Comparison of ENCODE assay signal across 19 cellular contexts in the genomic region with DNA sequence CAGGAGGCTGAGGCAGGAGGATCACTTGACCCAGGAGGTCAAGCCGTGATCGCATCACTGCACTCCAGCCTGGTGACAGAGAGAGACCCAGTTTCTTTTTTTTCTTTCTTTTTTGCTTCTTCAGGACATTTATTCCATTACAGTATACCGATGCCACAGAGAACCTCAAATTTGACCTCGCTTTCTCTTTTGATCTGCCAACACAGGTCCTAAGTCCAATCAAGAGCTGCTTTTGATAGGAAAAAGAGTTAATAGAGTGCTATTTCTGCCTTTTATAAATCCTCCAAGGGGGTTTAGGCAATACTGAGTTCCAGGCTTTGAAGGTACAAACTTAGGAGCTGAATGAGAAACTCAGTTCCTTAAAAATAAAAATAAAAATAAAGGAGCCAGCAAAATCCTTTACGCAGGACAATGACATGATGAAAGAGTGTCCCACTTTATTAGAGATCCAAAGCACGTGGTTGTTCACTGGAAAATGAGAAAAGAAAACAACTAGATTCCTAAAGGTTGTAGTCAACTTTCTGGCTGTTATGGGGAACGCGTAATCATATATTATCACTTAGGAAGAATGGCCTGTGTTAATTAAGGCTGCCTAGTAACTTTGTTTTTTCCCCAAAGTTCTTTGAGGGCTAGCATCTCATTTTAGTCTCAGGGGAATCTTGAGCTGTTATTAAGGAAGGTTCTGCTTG.
"Had no signal": no experiment of that assay in that cellular context is flagged by ENCODE, and none has a peak within 500 bp of the region (broad histone marks: within the 10 kb centered on the region; RNA-seq: fewer than 3 reads in every experiment).

No MANE protein-coding gene starts in this region.

- H3K4me1 ChIP-seq: gastroesophageal sphincter, neural progenitor cell, pancreas had no signal

- H3K9ac ChIP-seq: neural progenitor cell had no signal

- ATAC-seq: activated CD4-positive, alpha-beta T cell treated with anti-CD3 and anti-CD28 coated beads for 36 hours; activated CD8-positive, alpha-beta T cell treated with anti-CD3 and anti-CD28 coated beads for 36 hours; activated naive CD4-positive, alpha-beta T cell treated with anti-CD3 and anti-CD28 coated beads, Interleukin-2, amount 50 U/mL, for 72 hours; gastroesophageal sphincter; pancreas; T-helper 17 cell had no signal

- H3K9me3 Mint-ChIP-seq: activated CD8-positive, alpha-beta T cell treated with anti-CD3 and anti-CD28 coated beads for 36 hours; activated naive CD4-positive, alpha-beta T cell treated with anti-CD3 and anti-CD28 coated beads, Interleukin-2, amount 50 U/mL, for 72 hours; central memory CD8-positive, alpha-beta T cell; dendritic cell treated with granulocyte-macrophage colony-stimulating factor and Interleukin-4, amounts not matched to agents 40 ng/mL and 50 ng/mL, for 4 days; neural progenitor cell had no signal

- H3K27me3 Mint-ChIP-seq: activated CD4-positive, alpha-beta T cell treated with anti-CD3 and anti-CD28 coated beads for 36 hours; activated CD8-positive, alpha-beta T cell treated with anti-CD3 and anti-CD28 coated beads for 36 hours; brain had no signal

- H3K4me3 ChIP-seq: gastroesophageal sphincter, heart right ventricle, neural progenitor cell, pancreas, transverse colon had no signal

- H3K4me1 Mint-ChIP-seq: activated CD4-positive, alpha-beta T cell treated with anti-CD3 and anti-CD28 coated beads for 36 hours; central memory CD8-positive, alpha-beta T cell had no signal

- H3K36me3 ChIP-seq: gastroesophageal sphincter, heart right ventricle, neural progenitor cell, pancreas, transverse colon had no signal

- H3K27me3 ChIP-seq: gastroesophageal sphincter, heart right ventricle, neural progenitor cell, pancreas, transverse colon had no signal

- FAIRE-seq: pancreas had no signal

- H3K27ac Mint-ChIP-seq: activated CD4-positive, alpha-beta T cell treated with anti-CD3 and anti-CD28 coated beads for 36 hours; activated CD8-positive, alpha-beta T cell treated with anti-CD3 and anti-CD28 coated beads for 36 hours; activated naive CD4-positive, alpha-beta T cell treated with anti-CD3 and anti-CD28 coated beads, Interleukin-2, amount 50 U/mL, for 72 hours; dendritic cell treated with granulocyte-macrophage colony-stimulating factor and Interleukin-4, amounts not matched to agents 40 ng/mL and 50 ng/mL, for 4 days; neural progenitor cell; T-helper 17 cell had no signal

- DNase-seq: activated CD4-positive, alpha-beta T cell treated with anti-CD3 and anti-CD28 coated beads for 36 hours; activated CD8-positive, alpha-beta T cell treated with anti-CD3 and anti-CD28 coated beads for 36 hours; activated effector memory CD4-positive, alpha-beta T cell treated with anti-CD3 and anti-CD28 coated beads, Interleukin-2, amount 50 U/mL, for 16 hours; activated T-cell treated with anti-CD3 and anti-CD28 coated beads, Interleukin-2, amount 50 U/mL, for 48 hours; effector memory CD4-positive, alpha-beta T cell; heart right ventricle; left cardiac atrium; pancreas; stimulated activated CD4-positive, alpha-beta T cell treated with anti-CD3 and anti-CD28 coated beads, Interleukin-4, amount 100 ng/mL, for 4 hours; stimulated activated CD8-positive, alpha-beta memory T cell treated with anti-CD3 and anti-CD28 coated beads, Interleukin-4, amount 100 ng/mL, for 48 hours; stimulated activated naive CD4-positive, alpha-beta T cell treated with Interleukin-2 at 50 U/mL for 16 hours; T-helper 17 cell; transverse colon had no signal

- H3K27ac ChIP-seq: gastroesophageal sphincter, neural progenitor cell, pancreas, transverse colon had no signal

- H2AFZ ChIP-seq: neural progenitor cell had no signal

- H3K36me3 Mint-ChIP-seq: activated naive CD4-positive, alpha-beta T cell treated with anti-CD3 and anti-CD28 coated beads, Interleukin-2, amount 50 U/mL, for 72 hours; brain; neural progenitor cell had no signal

- H3K4me3 Mint-ChIP-seq: activated CD4-positive, alpha-beta T cell treated with anti-CD3 and anti-CD28 coated beads for 36 hours; activated CD8-positive, alpha-beta T cell treated with anti-CD3 and anti-CD28 coated beads for 36 hours; brain; central memory CD8-positive, alpha-beta T cell; dendritic cell treated with granulocyte-macrophage colony-stimulating factor and Interleukin-4, amounts not matched to agents 40 ng/mL and 50 ng/mL, for 4 days; neural progenitor cell; T-helper 17 cell had no signal

- H3K4me2 ChIP-seq: neural progenitor cell had no signal

- H3K9me3 ChIP-seq: gastroesophageal sphincter, pancreas, transverse colon had no signal
